Comparison of ENCODE assay signal across 8 cellular contexts in the genomic region with DNA sequence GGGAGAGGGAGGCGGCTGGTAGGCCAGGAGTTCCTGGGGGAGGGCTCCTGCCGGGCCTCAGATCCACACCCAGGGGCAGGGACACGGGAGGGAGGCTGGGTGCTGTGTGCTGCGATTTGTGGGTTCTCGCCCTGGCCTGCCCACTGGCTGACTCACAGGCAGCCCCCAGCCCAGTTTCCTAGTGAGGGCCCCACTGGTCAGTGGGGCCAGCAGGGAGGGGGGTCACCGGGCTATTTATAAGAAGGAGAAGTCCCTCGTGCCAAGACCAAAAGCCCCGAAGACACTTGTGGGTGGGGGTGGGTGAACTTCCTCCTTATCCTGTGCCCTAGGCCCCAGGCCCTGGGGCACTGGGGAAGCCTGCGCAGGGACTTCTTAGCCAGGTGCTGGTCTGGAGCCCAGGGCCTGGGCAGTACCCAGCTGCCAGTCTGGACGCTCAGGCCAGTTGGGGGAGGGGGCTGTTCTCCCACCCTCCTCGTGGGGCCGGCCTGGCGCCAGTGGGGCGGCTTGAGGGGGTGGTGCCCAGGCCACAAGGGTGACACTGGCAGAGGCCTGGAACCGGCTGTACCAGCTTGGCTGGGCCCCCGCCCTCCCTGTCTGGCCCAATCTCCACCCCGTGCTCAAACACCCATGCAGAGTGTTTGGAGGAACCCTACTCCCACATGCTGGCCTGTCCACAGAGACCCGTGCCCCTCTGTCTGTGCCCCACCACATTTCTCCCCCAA. TPM values are rescaled to one million over a fixed set of nuclear protein-coding genes. Genes with fewer than 3 reads are reported as not detected.
DNase-seq lines count a peak whose midpoint lies in the region; ATAC-seq, FAIRE-seq and TF ChIP-seq lines count a peak whose summit lies in the region.

No MANE protein-coding gene starts in this region.

- intact Hi-C loops in kidney (cut with DNase I) = no loop called here
- intact Hi-C loops in stomach (cut with DNase I; ENCODE audit: low total_unique reads) = no loop called here

- CTCF ChIA-PET in activated CD4-positive, alpha-beta memory T cell treated with anti-CD3 and anti-CD28 coated beads, Interleukin-2, amount 10 ng/mL, durations not matched to agents 7 days and 5 days (lab: Charles Lee) = interaction anchor here (1.0 to 3.4 kb wide), 5 partner anchors 9 to 179 kb away, joined by 3 to 25 read pairs (median 5); no protein-coding TSS in a partner anchor

- 18 to 44% (median 30%) methylated on average over 6 to 18 of the region's 18 CpGs for WGBS in stomach, 5 donors

- H3K36me3 ChIP-seq in kidney (ENCODE audit: control insufficient read depth in 1 of 2, insufficient read depth in 2 of 2, low read length in 2 of 2) (no peaks in the 10 kb centered on the region), stomach (no peaks in the 10 kb centered on the region)

- H3K27me3 ChIP-seq in stomach = no peaks in the 10 kb centered on the region

- TF ChIP-seq EP300 in stomach (IDR thresholded peaks at IDR 0.05) = no peak

- peak overlapping the region; percentile 96 to 98 for H3K27ac ChIP-seq in kidney (ENCODE audit: low read depth in 2 of 2, low read length in 2 of 2)
- H3K27ac ChIP-seq in stomach = peak overlapping the region; percentile 92 to 100 (median 95)

- H3K4me1 ChIP-seq in kidney (ENCODE audit: control insufficient read depth in 1 of 2, insufficient read depth in 1 of 2, low read depth in 1 of 2, low read length in 2 of 2) (peaks cover 38 to 55% of the 10 kb centered on the region in 2 donors), stomach (peaks cover 81 to 91% (median 87%) of the 10 kb centered on the region in 4 donors)

- in situ Hi-C loops in GM13977 (cut with MboI; ENCODE audit: low pct_unique_long_range_greater_than_20kb, low sequenced_read_pairs, unreplicated experiment) = no loop called here

- H3K36me3 Mint-ChIP-seq in activated CD4-positive, alpha-beta memory T cell treated with anti-CD3 and anti-CD28 coated beads, Interleukin-2, amount 10 ng/mL, durations not matched to agents 7 days and 5 days (ENCODE audit: low read depth) = peaks cover 4% of the 10 kb centered on the region
- peaks cover 2% of the 10 kb centered on the region in 2 donors for H3K36me3 Mint-ChIP-seq in stimulated activated naive B cell treated with anti-CD40 and anti-IgM and Interleukin-4, amounts not matched to agents 10 μg/mL and 1 μg/mL and 100 μg/mL, for 72 hours

- H3K27ac Mint-ChIP-seq in activated CD4-positive, alpha-beta memory T cell treated with anti-CD3 and anti-CD28 coated beads, Interleukin-2, amount 10 ng/mL, durations not matched to agents 7 days and 5 days = peak overlapping the region; percentile 70
- no peak overlapping the region for H3K27ac Mint-ChIP-seq in stimulated activated naive B cell treated with anti-CD40 and anti-IgM and Interleukin-4, amounts not matched to agents 10 μg/mL and 1 μg/mL and 100 μg/mL, for 72 hours

- no peak for TF ChIP-seq POLR2A in stomach (IDR thresholded peaks at IDR 0.05)

- FAIRE-seq in kidney (lab: Jason Lieb, UNC) = no peak

- DNase-seq in KG1 (lab: John Stamatoyannopoulos, UW) (peak; percentile 43), kidney (peak; percentile 93), stomach (peak; percentile 95), GM13977 (ENCODE audit: low spot score) (no peak)
- DNase-seq in activated CD4-positive, alpha-beta memory T cell treated with anti-CD3 and anti-CD28 coated beads, Interleukin-2, amount 10 ng/mL, durations not matched to agents 7 days and 5 days = no peak
- DNase-seq in stimulated activated naive B cell treated with anti-CD40 and anti-IgM and Interleukin-4, amounts not matched to agents 10 μg/mL and 1 μg/mL and 100 μg/mL, for 72 hours = no peak
- no peak for DNase-seq in stimulated activated naive CD4-positive, alpha-beta T cell treated with Interleukin-2 at 50 U/mL for 16 hours (lab: John Stamatoyannopoulos, UW)

- no peaks in the 10 kb centered on the region for H3K9me3 Mint-ChIP-seq in activated CD4-positive, alpha-beta memory T cell treated with anti-CD3 and anti-CD28 coated beads, Interleukin-2, amount 10 ng/mL, durations not matched to agents 7 days and 5 days
- no peaks in the 10 kb centered on the region for H3K9me3 Mint-ChIP-seq in stimulated activated naive B cell treated with anti-CD40 and anti-IgM and Interleukin-4, amounts not matched to agents 10 μg/mL and 1 μg/mL and 100 μg/mL, for 72 hours

- no peak for ATAC-seq in stimulated activated naive B cell treated with anti-CD40 and anti-IgM and Interleukin-4, amounts not matched to agents 10 μg/mL and 1 μg/mL and 100 μg/mL, for 72 hours (replicated peaks)
- no peak for ATAC-seq in GM18867 (IDR thresholded peaks at IDR 0.05; ENCODE audit: unreplicated experiment)

- TF ChIP-seq CTCF in kidney (IDR thresholded peaks at IDR 0.05; ENCODE audit: borderline replicate concordance, extremely low read depth, insufficient read depth) = no peak
- TF ChIP-seq CTCF in stomach (IDR thresholded peaks at IDR 0.05) = no peak
- TF ChIP-seq CTCF in GM13977 (IDR thresholded peaks at IDR 0.05; ENCODE audit: extremely low read depth, insufficient read depth, missing control alignments) = no peak

- POLR2A ChIA-PET in activated CD4-positive, alpha-beta memory T cell treated with anti-CD3 and anti-CD28 coated beads, Interleukin-2, amount 10 ng/mL, durations not matched to agents 7 days and 5 days (lab: Charles Lee) = interaction anchor here (1.3 to 2.5 kb wide), 2 partner anchors 8 to 10 kb away, joined by 4 to 12 read pairs; no protein-coding TSS in a partner anchor

- H3K9me3 ChIP-seq in kidney (ENCODE audit: control insufficient read depth in 1 of 2, low read length in 2 of 2) = no peaks in the 10 kb centered on the region
- no peaks in the 10 kb centered on the region for H3K9me3 ChIP-seq in stomach

- peak overlapping the region in 1 of 2 donors; percentile 48 for H3K9ac ChIP-seq in kidney (ENCODE audit: low read length in 2 of 2)

- no peak overlapping the region for H3K4me3 Mint-ChIP-seq in activated CD4-positive, alpha-beta memory T cell treated with anti-CD3 and anti-CD28 coated beads, Interleukin-2, amount 10 ng/mL, durations not matched to agents 7 days and 5 days
- peak overlapping the region in 1 of 2 donors; percentile 50 for H3K4me3 Mint-ChIP-seq in stimulated activated naive B cell treated with anti-CD40 and anti-IgM and Interleukin-4, amounts not matched to agents 10 μg/mL and 1 μg/mL and 100 μg/mL, for 72 hours

- no peaks in the 10 kb centered on the region for H3K27me3 Mint-ChIP-seq in activated CD4-positive, alpha-beta memory T cell treated with anti-CD3 and anti-CD28 coated beads, Interleukin-2, amount 10 ng/mL, durations not matched to agents 7 days and 5 days
- H3K27me3 Mint-ChIP-seq in stimulated activated naive B cell treated with anti-CD40 and anti-IgM and Interleukin-4, amounts not matched to agents 10 μg/mL and 1 μg/mL and 100 μg/mL, for 72 hours = no peaks in the 10 kb centered on the region

- H3K4me3 ChIP-seq in kidney (ENCODE audit: low read length in 2 of 2) (no peak overlapping the region), stomach (peak overlapping the region in 1 of 4 donors; percentile 13)

- H3K4me1 Mint-ChIP-seq in activated CD4-positive, alpha-beta memory T cell treated with anti-CD3 and anti-CD28 coated beads, Interleukin-2, amount 10 ng/mL, durations not matched to agents 7 days and 5 days = peaks cover 49% of the 10 kb centered on the region
- peaks cover 36 to 38% of the 10 kb centered on the region in 2 donors for H3K4me1 Mint-ChIP-seq in stimulated activated naive B cell treated with anti-CD40 and anti-IgM and Interleukin-4, amounts not matched to agents 10 μg/mL and 1 μg/mL and 100 μg/mL, for 72 hours

RNA-seq across cellular contexts. Expression of a gene that starts 5.0 kb away (rescaled TPM):
- total RNA-seq in activated CD4-positive, alpha-beta memory T cell treated with anti-CD3 and anti-CD28 coated beads, Interleukin-2, amount 10 ng/mL, durations not matched to agents 7 days and 5 days = 100 to 1,000 TPM; 197 TPM
- total RNA-seq in kidney (128 TPM), stomach (100 to 1,000 TPM; 178 to 625 (median 336) TPM)
- polyA plus RNA-seq in kidney (ENCODE audit: insufficient read depth, low read depth, low replicate concordance) (142 TPM), stomach (100 to 1,000 TPM; 128 to 152 (median 136) TPM)

RNA-seq across cellular contexts. Expression of a gene that starts 11.0 kb away (rescaled TPM):
- total RNA-seq in activated CD4-positive, alpha-beta memory T cell treated with anti-CD3 and anti-CD28 coated beads, Interleukin-2, amount 10 ng/mL, durations not matched to agents 7 days and 5 days = 10 to 100 TPM; 17.0 to 17.8 TPM
- total RNA-seq in kidney (58.1 TPM), stomach (100 to 1,000 TPM in 3 of 5 donors, 10 to 100 TPM in 2; 33.0 to 797 (median 303) TPM)
- polyA plus RNA-seq in kidney (ENCODE audit: insufficient read depth, low read depth, low replicate concordance) (41.8 TPM), stomach (10 to 100 TPM; 30.1 to 74.1 (median 66.7) TPM)

RNA-seq across cellular contexts. Expression of a gene that starts 15.3 kb away (rescaled TPM):
- total RNA-seq in activated CD4-positive, alpha-beta memory T cell treated with anti-CD3 and anti-CD28 coated beads, Interleukin-2, amount 10 ng/mL, durations not matched to agents 7 days and 5 days = 100 to 1,000 TPM; 234 to 240 TPM
- 171 TPM for total RNA-seq in kidney
- polyA plus RNA-seq in kidney (ENCODE audit: insufficient read depth, low read depth, low replicate concordance) = 664 TPM
- 100 to 1,000 TPM; 118 to 284 (median 129) TPM for total RNA-seq in stomach
- 100 to 1,000 TPM; 213 to 257 (median 240) TPM for polyA plus RNA-seq in stomach

RNA-seq across cellular contexts. Expression of a gene that starts 15.6 kb away (rescaled TPM):
- total RNA-seq in activated CD4-positive, alpha-beta memory T cell treated with anti-CD3 and anti-CD28 coated beads, Interleukin-2, amount 10 ng/mL, durations not matched to agents 7 days and 5 days = 10 to 100 TPM; 19.2 to 25.5 TPM
- total RNA-seq in kidney (3.2 TPM), stomach (not detected)
- polyA plus RNA-seq in kidney (ENCODE audit: insufficient read depth, low read depth, low replicate concordance) (10.0 TPM), stomach (1 to 10 TPM; 2.9 to 8.3 (median 5.1) TPM)

RNA-seq across cellular contexts. Expression of a gene that starts 20.1 kb away (rescaled TPM):
- total RNA-seq in activated CD4-positive, alpha-beta memory T cell treated with anti-CD3 and anti-CD28 coated beads, Interleukin-2, amount 10 ng/mL, durations not matched to agents 7 days and 5 days = 10 to 100 TPM; 34.8 to 38.4 TPM
- total RNA-seq in kidney = 7.9 TPM
- polyA plus RNA-seq in kidney (ENCODE audit: insufficient read depth, low read depth, low replicate concordance) = 1.3 TPM
- 10 to 100 TPM in 2 of 5 donors, 1 to 10 TPM in 2, under 1 TPM in 1; 0.45 to 36.2 (median 6.2) TPM for total RNA-seq in stomach
- 10 to 100 TPM in 1 of 3 donors, 1 to 10 TPM in 2; 5.4 to 10.6 (median 6.4) TPM for polyA plus RNA-seq in stomach

Comparison
In these comparisons a context has a peak if more than half of its experiments do, and no peak if none do; other contexts are left out.
1. DNase-seq: peak in KG1 (single experiment), kidney (single experiment) and stomach (single experiment); none in activated CD4-positive, alpha-beta memory T cell treated with anti-CD3 and anti-CD28 coated beads, Interleukin-2, amount 10 ng/mL, durations not matched to agents 7 days and 5 days (single experiment), GM13977 (single experiment), stimulated activated naive B cell treated with anti-CD40 and anti-IgM and Interleukin-4, amounts not matched to agents 10 μg/mL and 1 μg/mL and 100 μg/mL, for 72 hours (single experiment) and stimulated activated naive CD4-positive, alpha-beta T cell treated with Interleukin-2 at 50 U/mL for 16 hours (single experiment).